In the genomic region with DNA sequence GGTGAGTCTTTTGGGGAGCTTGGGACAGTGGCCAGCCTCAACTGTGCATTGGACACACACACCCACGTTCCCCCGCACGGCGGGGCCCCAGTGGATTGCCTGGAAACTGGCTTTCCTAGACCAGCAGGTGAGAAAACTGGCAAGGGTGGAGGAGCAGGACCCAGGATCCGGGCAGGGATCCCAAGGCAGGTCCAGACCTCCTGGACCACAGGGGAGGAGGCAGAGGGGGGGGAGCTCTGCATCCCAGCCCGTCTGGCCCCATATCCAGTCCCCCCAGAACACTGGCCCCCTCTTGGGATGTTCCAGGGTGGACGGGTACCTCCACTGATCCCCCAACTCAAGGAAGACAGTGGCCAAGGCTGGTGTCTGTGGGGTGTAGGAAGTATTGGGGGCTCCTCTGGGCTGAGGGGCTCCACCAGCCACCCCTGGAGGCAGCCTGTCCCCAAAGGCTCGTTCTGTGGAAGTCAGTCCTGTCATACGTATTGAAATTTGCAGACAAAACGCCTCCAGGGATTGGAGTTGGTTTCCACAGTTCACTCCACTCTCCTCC, we compare ENCODE assay signal across 22 cellular contexts.
A peak's percentile ranks its signal among the peaks of the same experiment; 100 is the strongest.
DNase-seq lines count a peak whose midpoint lies in the region; ATAC-seq, FAIRE-seq and TF ChIP-seq lines count a peak whose summit lies in the region.
"Had no signal": no experiment of that assay in that cellular context is flagged by ENCODE, and none has a peak within 500 bp of the region (broad histone marks: within the 10 kb centered on the region; RNA-seq: fewer than 3 reads in every experiment).

No MANE protein-coding gene starts in this region.

- H3K4me2 ChIP-seq in IMR-90 (ENCODE audit: low read depth, low read length) (no peak overlapping the region), H1 (ENCODE audit: insufficient read depth in 1 of 2, low read depth in 2 of 2, low read length in 2 of 2) (no peak overlapping the region)
- H3K4me2 ChIP-seq: GM23338, KMS-11 had no signal

- H2AK9ac ChIP-seq in IMR-90 (replicated peaks; ENCODE audit: low read depth, low read length, poor library complexity), result no peak overlapping the region

- H3K4ac ChIP-seq in IMR-90 (ENCODE audit: low read depth, low read length) (no peak overlapping the region), H1 (replicated peaks; ENCODE audit: insufficient read length, low read depth, low read length) (no peak overlapping the region)

- no peak for TF ChIP-seq RAD21 in IMR-90 (IDR thresholded peaks at IDR 0.05; ENCODE audit: low read length)
- no peak for TF ChIP-seq RAD21 in H1 (IDR thresholded peaks at IDR 0.05 in 1 of 2, conservative IDR thresholded peaks at IDR 0.05 in 1 of 2; ENCODE audit: low read depth in 2 of 2, low read length in 2 of 2)

- DNase-seq in IMR-90, result no peak
- no peak for DNase-seq in H1 (ENCODE audit: low read depth in 1 of 2, low spot score in 2 of 2)
- peak; percentile 72 for DNase-seq in mesenteric fat pad (ENCODE audit: low spot score)
- peak; percentile 47 for DNase-seq in sciatic nerve (ENCODE audit: low spot score)
- no peak for DNase-seq in midbrain (lab: John Stamatoyannopoulos, UW)
- no peak for DNase-seq in NCI-H128 (lab: John Stamatoyannopoulos, UW; ENCODE audit: unreplicated experiment)
- DNase-seq: ACHN; CD8-positive, alpha-beta T cell; COR-L47; DMS 273 treated with DMSO at 0.1 percent for 48 hours; DMS53; H7; HFFc6 had no signal

- POLR2A ChIA-PET in IMR-90 (lab: Charles Lee; ENCODE audit: unreplicated experiment) (no interaction called here), H1 (lab: Charles Lee; ENCODE audit: partially characterized antibody) (interaction anchor here (1.7 kb wide), 1 partner anchor 10 kb away, joined by 4 read pairs; no protein-coding TSS in a partner anchor)

- no peak overlapping the region for H3K4me3 ChIP-seq in IMR-90 (ENCODE audit: insufficient read depth, low read depth, low read length)
- H3K4me3 ChIP-seq in H1 (ENCODE audit: extremely low read depth in 1 of 4, insufficient read depth in 2 of 4, low read depth in 3 of 4, low read length in 4 of 4), result no peak overlapping the region
- H3K4me3 ChIP-seq: GM23338 had no signal

- H2AFZ ChIP-seq in IMR-90 (replicated peaks; ENCODE audit: low read length, poor library complexity) (peak overlapping the region; percentile 10), H1 (ENCODE audit: low read length) (no peak overlapping the region)
- H2AFZ ChIP-seq: GM23338 had no signal

- ATAC-seq in IMR-90 (ENCODE audit: low read depth) (no peak), sciatic nerve (no peak), GM21526 (IDR thresholded peaks at IDR 0.05; ENCODE audit: low FRiP score, unreplicated experiment) (no peak), GM21576 (IDR thresholded peaks at IDR 0.05; ENCODE audit: unreplicated experiment) (no peak)
- ATAC-seq: CD8-positive, alpha-beta T cell; GM23338; HCT116 had no signal

- H4K5ac ChIP-seq in IMR-90 (ENCODE audit: low read depth, low read length), result no peak overlapping the region
- no peak overlapping the region for H4K5ac ChIP-seq in H1 (ENCODE audit: insufficient read length, low read depth, low read length)

- no peak overlapping the region for H2BK120ac ChIP-seq in IMR-90 (ENCODE audit: low read depth, low read length)
- H2BK120ac ChIP-seq in H1 (replicated peaks; ENCODE audit: low read depth, low read length), result no peak overlapping the region

- dilution Hi-C loops in IMR-90 (cut with HindIII; ENCODE audit: low sequenced_read_pairs, unreplicated experiment), result no loop called here

- CTCF ChIA-PET in IMR-90 (lab: Yijun Ruan, JAX) (no interaction called here), H1 (lab: Charles Lee; ENCODE audit: partially characterized antibody) (no interaction called here)

- H3K23ac ChIP-seq in IMR-90 (ENCODE audit: low read depth, low read length), result no peak overlapping the region
- no peak overlapping the region for H3K23ac ChIP-seq in H1 (ENCODE audit: insufficient read length)

- H2BK20ac ChIP-seq in IMR-90 (ENCODE audit: low read depth, low read length) (no peak overlapping the region), H1 (ENCODE audit: low read length) (no peak overlapping the region)

- H3K79me1 ChIP-seq in IMR-90 (ENCODE audit: low read depth in 1 of 2, low read length in 2 of 2) (no peaks in the 10 kb centered on the region), H1 (ENCODE audit: low read depth, low read length) (no peaks in the 10 kb centered on the region)

- H3K27ac ChIP-seq in IMR-90 (ENCODE audit: insufficient read depth, low read length) (no peak overlapping the region), H1 (ENCODE audit: low read depth, low read length) (no peak overlapping the region)
- H3K27ac ChIP-seq: KMS-11 had no signal

- H3K27me3 ChIP-seq in IMR-90 (ENCODE audit: control insufficient read depth, insufficient read depth, low read length) (peaks cover 7% of the 10 kb centered on the region; the same call in 1 of the 2 replicates), H1 (replicated peaks in 1 of 4; ENCODE audit: control insufficient read depth in 3 of 4, extremely low read depth in 1 of 4, insufficient read depth in 3 of 4, low read length in 3 of 4) (no peaks in the 10 kb centered on the region)

- H4K8ac ChIP-seq in IMR-90 (ENCODE audit: low read depth in 2 of 2, low read length in 2 of 2) (no peak overlapping the region), H1 (ENCODE audit: extremely low read depth, insufficient read depth, low read length) (peak overlapping the region; percentile 5; the same call in 1 of the 2 replicates)

- H3K56ac ChIP-seq in IMR-90 (ENCODE audit: extremely low read depth, insufficient read depth, low read length) (no peak overlapping the region), H1 (replicated peaks; ENCODE audit: insufficient read length, low read depth, low read length) (no peak overlapping the region)

- in situ Hi-C loops in IMR-90 (cut with MboI; ENCODE audit: low sequenced_read_pairs), result no loop called here

- H3K9ac ChIP-seq in IMR-90 (ENCODE audit: low read depth, low read length), result no peak overlapping the region
- H3K9ac ChIP-seq in H1 (replicated peaks in 1 of 4; ENCODE audit: extremely low read depth in 1 of 4, low read depth in 3 of 4, low read length in 3 of 4), result no peak overlapping the region
- H3K9ac ChIP-seq: KMS-11 had no signal

- no peak overlapping the region for H2BK12ac ChIP-seq in H1 (ENCODE audit: low read depth, low read length)

- H2BK15ac ChIP-seq in IMR-90 (ENCODE audit: low read depth, low read length), result no peak overlapping the region
- no peak overlapping the region for H2BK15ac ChIP-seq in H1 (ENCODE audit: low read length)

- TF ChIP-seq POLR2A in IMR-90 (IDR thresholded peaks at IDR 0.05; ENCODE audit: low read depth, low read length), result no peak
- TF ChIP-seq POLR2A in H1 (IDR thresholded peaks at IDR 0.05; ENCODE audit: control extremely low read depth in 1 of 2, low read depth in 2 of 2, low read length in 2 of 2), result no peak

- no peak overlapping the region for H2BK5ac ChIP-seq in IMR-90 (ENCODE audit: low read depth, low read length, poor library complexity, severe bottlenecking)
- no peak overlapping the region for H2BK5ac ChIP-seq in H1 (ENCODE audit: low read depth, low read length)

- TF ChIP-seq EP300 in H1 (IDR thresholded peaks at IDR 0.05; ENCODE audit: borderline replicate concordance in 1 of 2, low read depth in 2 of 2, low read length in 2 of 2), result no peak

- WGBS in IMR-90 (ENCODE audit: extremely low coverage in 2 of 2, insufficient read length in 1 of 2), 2 experiments, result 40% methylated on average over 1 of the region's 10 CpGs; no CpG with 5 or more reads in 1 of the 2 experiments
- 87% methylated on average over 9 of the region's 10 CpGs; no CpG with 5 or more reads in 1 of the 2 experiments for WGBS in H1 (ENCODE audit: extremely low coverage in 1 of 2, insufficient coverage in 1 of 2, insufficient read length in 1 of 2, insufficient replicate concordance in 2 of 2, low coverage in 1 of 2, low lambda C conversion rate in 2 of 2, missing lambda C conversion rate in 1 of 2), 2 experiments

- H3K9me3 ChIP-seq in IMR-90 (ENCODE audit: control insufficient read depth, insufficient read depth, low read length) (peaks cover 11% of the 10 kb centered on the region), H1 (ENCODE audit: insufficient read depth in 2 of 2, low read depth in 1 of 2, low read length in 1 of 2) (peaks cover 8 to 20% of the 10 kb centered on the region in 2 experiments)

- H3K79me2 ChIP-seq in H1 (ENCODE audit: control insufficient read depth in 1 of 2, insufficient read depth in 2 of 2, low read length in 2 of 2), result no peaks in the 10 kb centered on the region

- no peak for TF ChIP-seq CTCF in IMR-90 (conservative IDR thresholded peaks at IDR 0.05; ENCODE audit: low read depth, low read length)
- TF ChIP-seq CTCF in H1 (IDR thresholded peaks at IDR 0.05; ENCODE audit: control extremely low read depth in 1 of 3, insufficient read depth in 1 of 3, low read depth in 1 of 3, low read length in 3 of 3), result no peak

- H4K20me1 ChIP-seq in IMR-90 (ENCODE audit: insufficient read depth, low read length) (no peaks in the 10 kb centered on the region), H1 (replicated peaks in 1 of 2; ENCODE audit: control insufficient read depth in 1 of 2, insufficient read depth in 2 of 2, low read length in 2 of 2) (no peaks in the 10 kb centered on the region)

- no peak overlapping the region for H3K14ac ChIP-seq in IMR-90 (replicated peaks; ENCODE audit: low read depth, low read length)
- no peak overlapping the region for H3K14ac ChIP-seq in H1 (ENCODE audit: insufficient read length)

- H3K4me1 ChIP-seq in IMR-90 (ENCODE audit: control insufficient read depth, insufficient read depth, low read length) (no peaks in the 10 kb centered on the region), H1 (replicated peaks in 1 of 4; ENCODE audit: control insufficient read depth in 3 of 4, insufficient read depth in 4 of 4, low read length in 3 of 4) (no peaks in the 10 kb centered on the region)

- no peak for FAIRE-seq in H1 (lab: Jason Lieb, UNC)
- FAIRE-seq: A204.1, G401.6, GM12891, GM19239 had no signal

- BruUV-seq in IMR-90 (replicated peaks; lab: Mats Ljungman, UMichigan), result no TSS peak

- H3K23me2 ChIP-seq in H1 (ENCODE audit: low read depth, low read length), result no peaks in the 10 kb centered on the region

- H2AK5ac ChIP-seq in IMR-90 (ENCODE audit: low read depth, low read length) (no peak overlapping the region), H1 (ENCODE audit: low read depth, low read length) (no peak overlapping the region)

- H4K91ac ChIP-seq in IMR-90 (ENCODE audit: insufficient read depth, low read depth, low read length), result no peak overlapping the region
- H4K91ac ChIP-seq in H1 (replicated peaks; ENCODE audit: insufficient read length, low read length), result no peak overlapping the region

- no peaks in the 10 kb centered on the region for H3K9me1 ChIP-seq in IMR-90 (ENCODE audit: insufficient read depth, low read length)

- H3K36me3 ChIP-seq in IMR-90 (ENCODE audit: control insufficient read depth, insufficient read depth, low read length) (no peaks in the 10 kb centered on the region), H1 (ENCODE audit: control insufficient read depth in 2 of 4, insufficient read depth in 4 of 4, low read length in 3 of 4) (no peaks in the 10 kb centered on the region)

- no peak overlapping the region for H3K18ac ChIP-seq in IMR-90 (ENCODE audit: low read depth, low read length)
- no peak overlapping the region for H3K18ac ChIP-seq in H1 (ENCODE audit: extremely low read depth, low read length)

- intact Hi-C loops in IMR-90 (cut with micrococcal nuclease), result no loop called here
- intact Hi-C loops in sciatic nerve (cut with DNase I), result no loop called here

TF ChIP-seq in H1, 55 proteins besides CTCF, POLR2A, EP300 and RAD21 (continues in another document):
- no peak for TF ChIP-seq SIX5 (IDR thresholded peaks at IDR 0.05; ENCODE audit: low read depth, low read length)

Comparison
In these comparisons a context has a peak if more than half of its experiments do, and no peak if none do; other contexts are left out.
1. DNase-seq: peak in mesenteric fat pad (single experiment) and sciatic nerve (single experiment); none in IMR-90 (single experiment), H1 (0 of 2), midbrain (single experiment) and NCI-H128 (single experiment).